Comparison of ENCODE assay signal across 8 cellular contexts in genomic region chr16:31072540-31073072, GRCh38. TPM values are rescaled to one million over a fixed set of nuclear protein-coding genes. Genes with fewer than 3 reads are reported as not detected.
A peak's percentile ranks its signal among the peaks of the same experiment; 100 is the strongest.
DNase-seq lines count a peak whose midpoint lies in the region; ATAC-seq and TF ChIP-seq lines count a peak whose summit lies in the region.

No MANE protein-coding gene starts in this region.

- peak overlapping the region; percentile 87 for H2AFZ ChIP-seq in neural cell (ENCODE audit: low read depth, low read length)

- peaks cover 26% of the 10 kb centered on the region for H3K4me1 Mint-ChIP-seq in T-helper 1 cell treated with Interleukin-12 subunit alpha and Interleukin-12 subunit beta and Interleukin-4 antibody, amounts not matched to agents 30 μg/mL and 1 μg/mL, for 36 hours (ENCODE audit: low read depth)

- H3K9ac ChIP-seq in neural cell (ENCODE audit: low read length): peak overlapping the region; percentile 96

- no peak for TF ChIP-seq EP300 in neural cell (conservative IDR thresholded peaks at IDR 0.05; ENCODE audit: poor library complexity, severe bottlenecking)

- H3K9me2 ChIP-seq in neural cell (ENCODE audit: insufficient read depth, low read length): no peaks in the 10 kb centered on the region

- ATAC-seq in HG03354 (IDR thresholded peaks at IDR 0.05; ENCODE audit: poor library complexity, severe bottlenecking, unreplicated experiment) (peak; percentile 2), HG02610 (IDR thresholded peaks at IDR 0.05; ENCODE audit: unreplicated experiment) (no peak)

- H3K9me3 ChIP-seq in neural cell (ENCODE audit: low read length): no peaks in the 10 kb centered on the region

- peaks cover 47% of the 10 kb centered on the region for H3K79me2 ChIP-seq in neural cell (replicated peaks; ENCODE audit: insufficient read depth, low read length)

- no peaks in the 10 kb centered on the region for H4K20me1 ChIP-seq in neural cell (ENCODE audit: insufficient read depth)

- H3K36me3 ChIP-seq in neural cell (ENCODE audit: insufficient read depth, low read length): no peaks in the 10 kb centered on the region

- peaks cover 9% of the 10 kb centered on the region for H3K36me3 Mint-ChIP-seq in T-helper 1 cell treated with Interleukin-12 subunit alpha and Interleukin-12 subunit beta and Interleukin-4 antibody, amounts not matched to agents 30 μg/mL and 1 μg/mL, for 36 hours (ENCODE audit: low read depth)

- peak overlapping the region; percentile 80 for H3K4me2 ChIP-seq in neural cell (ENCODE audit: low read length)

- H3K9me3 Mint-ChIP-seq in T-helper 1 cell treated with Interleukin-12 subunit alpha and Interleukin-12 subunit beta and Interleukin-4 antibody, amounts not matched to agents 30 μg/mL and 1 μg/mL, for 36 hours: no peaks in the 10 kb centered on the region

- H3K27me3 Mint-ChIP-seq in T-helper 1 cell treated with Interleukin-12 subunit alpha and Interleukin-12 subunit beta and Interleukin-4 antibody, amounts not matched to agents 30 μg/mL and 1 μg/mL, for 36 hours (ENCODE audit: low read depth): no peaks in the 10 kb centered on the region

- H3K27ac Mint-ChIP-seq in T-helper 1 cell treated with Interleukin-12 subunit alpha and Interleukin-12 subunit beta and Interleukin-4 antibody, amounts not matched to agents 30 μg/mL and 1 μg/mL, for 36 hours: peak overlapping the region; percentile 88

- H3K27ac ChIP-seq in epithelial cell of prostate (peak overlapping the region; percentile 90), neural cell (ENCODE audit: low read length) (peak overlapping the region; percentile 95)

- no peaks in the 10 kb centered on the region for H3F3A ChIP-seq in neural cell (ENCODE audit: insufficient read depth, low read length, poor library complexity, severe bottlenecking)

- H3K27me3 ChIP-seq in neural cell (ENCODE audit: insufficient read depth, low read depth, low read length): no peaks in the 10 kb centered on the region

- peak overlapping the region; percentile 77 for H3K4me3 ChIP-seq in neural cell (ENCODE audit: low read length)

- no peak for TF ChIP-seq RAD21 in neural cell (conservative IDR thresholded peaks at IDR 0.05)

- TF ChIP-seq CTCF in neural cell (IDR thresholded peaks at IDR 0.05; ENCODE audit: poor library complexity, severe bottlenecking): no peak

- DNase-seq in DMS 273 treated with DMSO at 0.1 percent for 48 hours (lab: John Stamatoyannopoulos, UW) (peak; percentile 31), epithelial cell of prostate (ENCODE audit: low read depth, low spot score) (no peak), COLO829 (ENCODE audit: low spot score) (no peak), NCI-H524 (lab: John Stamatoyannopoulos, UW) (no peak)

- H3K4me3 Mint-ChIP-seq in T-helper 1 cell treated with Interleukin-12 subunit alpha and Interleukin-12 subunit beta and Interleukin-4 antibody, amounts not matched to agents 30 μg/mL and 1 μg/mL, for 36 hours: peak overlapping the region; percentile 99

TF ChIP-seq in neural cell, 6 proteins besides CTCF, POLR2A, EP300 and RAD21:
- no peak for TF ChIP-seq SMC3 (conservative IDR thresholded peaks at IDR 0.05; ENCODE audit: poor library complexity)
- no peak for TF ChIP-seq REST (IDR thresholded peaks at IDR 0.05; ENCODE audit: borderline replicate concordance)
- no peak for TF ChIP-seq MXI1 (conservative IDR thresholded peaks at IDR 0.05; ENCODE audit: poor library complexity, severe bottlenecking)
- no peak for TF ChIP-seq POLR2AphosphoS5 (IDR thresholded peaks at IDR 0.05)
- TF ChIP-seq TAF1 (IDR thresholded peaks at IDR 0.05; ENCODE audit: low read depth): no peak
- no peak for TF ChIP-seq EZH2 (IDR thresholded peaks at IDR 0.05; ENCODE audit: borderline replicate concordance, insufficient read depth, low read length, poor library complexity, severe bottlenecking)

RNA-seq across cellular contexts. Expression of gene ZNF668, which starts 1.4 kb away (rescaled TPM):
- polyA plus RNA-seq in neural cell: 17.8 and 21.3 TPM in 2 replicates
- polyA minus RNA-seq in neural cell: 27.8 and 34.8 TPM in 2 replicates

RNA-seq across cellular contexts. Expression of gene ZNF646, which starts 1.6 kb away (rescaled TPM):
- 6.7 and 8.5 TPM in 2 replicates for polyA plus RNA-seq in neural cell
- 43.8 and 53.1 TPM in 2 replicates for polyA minus RNA-seq in neural cell

RNA-seq across cellular contexts. Expression of gene PRSS53, which starts 16.1 kb away (rescaled TPM):
- 9.3 and 13.6 TPM in 2 replicates for polyA plus RNA-seq in neural cell
- polyA minus RNA-seq in neural cell: 4.9 TPM in 2 replicates

RNA-seq across cellular contexts. Expression of gene VKORC1, which starts 22.0 kb away (rescaled TPM):
- 103 and 105 TPM in 2 replicates for polyA plus RNA-seq in neural cell
- polyA minus RNA-seq in neural cell: 54.8 and 57.8 TPM in 2 replicates

RNA-seq across cellular contexts. Expression of gene BCKDK, which starts 35.6 kb away (rescaled TPM):
- 21.3 and 26.8 TPM in 2 replicates for polyA plus RNA-seq in neural cell
- polyA minus RNA-seq in neural cell: 18.7 and 22.0 TPM in 2 replicates
